Comparison of ENCODE assay signal across 26 cellular contexts in genomic region chr22:30803679-30804078, GRCh38.
DNase-seq lines count a peak whose midpoint lies in the region; ATAC-seq, FAIRE-seq and TF ChIP-seq lines count a peak whose summit lies in the region.
"Had no signal": no experiment of that assay in that cellular context is flagged by ENCODE, and none has a peak within 500 bp of the region (broad histone marks: within the 10 kb centered on the region; RNA-seq: fewer than 3 reads in every experiment).

No MANE protein-coding gene starts in this region.

- dilution Hi-C loops in keratinocyte (cut with MboI; ENCODE audit: extremely low pct_ligation_motif_present, low sequenced_read_pairs), result no loop called here

- in situ Hi-C loops in G401 (cut with HindIII; ENCODE audit: low sequenced_read_pairs), result no loop called here

- peak overlapping the region; percentile 67 for H3K27ac ChIP-seq in VCaP
- H3K27ac ChIP-seq in keratinocyte (ENCODE audit: control insufficient read depth, insufficient read depth, low read length), result peak overlapping the region; percentile 67
- H3K27ac ChIP-seq: 22Rv1, hepatocyte, SJCRH30, thoracic aorta had no signal

- FAIRE-seq in keratinocyte (lab: Jason Lieb, UNC), result no peak
- FAIRE-seq: D721Med, urothelium cell line had no signal

- H3K4me3 ChIP-seq in keratinocyte (ENCODE audit: control insufficient read depth in 2 of 3, extremely low read depth in 1 of 3, insufficient read depth in 2 of 3, low read depth in 1 of 3, low read length in 3 of 3), result peak overlapping the region in 1 of 3 experiments; percentile 89
- H3K4me3 ChIP-seq: hepatocyte, SJCRH30, thoracic aorta had no signal

- H2AFZ ChIP-seq in keratinocyte (ENCODE audit: control insufficient read depth, low read length), result no peak overlapping the region
- H2AFZ ChIP-seq: hepatocyte had no signal

- peak overlapping the region; percentile 70 for H3K9ac ChIP-seq in keratinocyte (ENCODE audit: control insufficient read depth, extremely low read depth, insufficient read depth, low read length)

- H3K4me1 ChIP-seq in keratinocyte (ENCODE audit: control insufficient read depth, extremely low read depth, insufficient read depth, low read length), result peaks cover 46% of the 10 kb centered on the region
- H3K4me1 ChIP-seq: SJCRH30 had no signal

- H3K9me1 ChIP-seq in keratinocyte (ENCODE audit: control insufficient read depth, extremely low read depth, insufficient read depth, low read length), result peaks cover 4% of the 10 kb centered on the region

- no peaks in the 10 kb centered on the region for H3K79me2 ChIP-seq in keratinocyte (ENCODE audit: control insufficient read depth, insufficient read depth, low read length)
- H3K79me2 ChIP-seq: hepatocyte had no signal

- ATAC-seq in GM21526 (IDR thresholded peaks at IDR 0.05; ENCODE audit: low FRiP score, unreplicated experiment), result no peak

- H3K36me3 ChIP-seq in keratinocyte (ENCODE audit: control insufficient read depth in 2 of 2, extremely low read depth in 1 of 2, insufficient read depth in 2 of 2, low read length in 2 of 2), result no peaks in the 10 kb centered on the region
- H3K36me3 ChIP-seq: SJCRH30, thoracic aorta had no signal

- peak overlapping the region; percentile 34 for H3K4me2 ChIP-seq in keratinocyte (ENCODE audit: control insufficient read depth, extremely low read depth, insufficient read depth, low read depth, low read length)

- H3K27me3 ChIP-seq in keratinocyte (ENCODE audit: control insufficient read depth, extremely low read depth, insufficient read depth, low read length), result peaks cover 3% of the 10 kb centered on the region
- H3K27me3 ChIP-seq: MG63, SJCRH30 had no signal

- H4K20me1 ChIP-seq in keratinocyte (ENCODE audit: control insufficient read depth, extremely low read depth, insufficient read depth, low read length), result no peaks in the 10 kb centered on the region

- TF ChIP-seq CTCF in VCaP (conservative IDR thresholded peaks at IDR 0.05) (no peak), keratinocyte (optimal IDR thresholded peaks at IDR 0.05 in 1 of 3, IDR thresholded peaks at IDR 0.05 in 1 of 3, conservative IDR thresholded peaks at IDR 0.05 in 1 of 3; ENCODE audit: extremely low read depth in 1 of 3, insufficient read depth in 2 of 3, low read length in 3 of 3) (no peak)

- no peaks in the 10 kb centered on the region for H3K9me3 ChIP-seq in keratinocyte (ENCODE audit: control insufficient read depth, low read depth, low read length)
- H3K9me3 ChIP-seq: MG63, SJCRH30, thoracic aorta had no signal

- DNase-seq in DMS53 (lab: John Stamatoyannopoulos, UW) (peak; percentile 44), DMS53 treated with DMSO at 0.1 percent for 48 hours (lab: John Stamatoyannopoulos, UW; ENCODE audit: unreplicated experiment) (no peak), G401 (ENCODE audit: low spot score) (peak; percentile 41), keratinocyte (ENCODE audit: low read depth, low spot score) (no peak), activated gamma-delta T cell (lab: John Stamatoyannopoulos, UW) (no peak), SIG-M5 treated with dmso at 0.1 percent for 504 hours (lab: John Stamatoyannopoulos, UW; ENCODE audit: unreplicated experiment) (no peak)
- DNase-seq: activated CD4-positive, CD25-positive, alpha-beta regulatory T cell treated with anti-CD3 and anti-CD28 coated beads, Interleukin-2, amount 50 U/mL, for 72 hours; activated CD8-positive, alpha-beta T cell treated with anti-CD3 and anti-CD28 coated beads for 36 hours; CD4-positive, CD25-positive, alpha-beta regulatory T cell; cortex of kidney; foreskin melanocyte; left colon; MG63; naive thymus-derived CD8-positive, alpha-beta T cell; NCI-H1105 treated with DMSO at 0.1 percent for 48 hours; NCI-H2081 treated with DMSO at 0.1 percent for 48 hours; NK-92 treated with Interleukin-12 subunit alpha and Interleukin-12 subunit beta, amount 100 ng/mL, for 24 hours; T-helper 1 cell had no signal

Comparison
In these comparisons a context has a peak if more than half of its experiments do, and no peak if none do; other contexts are left out.
1. DNase-seq: peak in DMS53 (single experiment) and G401 (single experiment); none in DMS53 treated with DMSO at 0.1 percent for 48 hours (single experiment), keratinocyte (single experiment), activated gamma-delta T cell (single experiment) and SIG-M5 treated with dmso at 0.1 percent for 504 hours (single experiment).